Comparison of ENCODE assay signal across 21 cellular contexts in genomic region chr20:14764511-14765369, GRCh38.
DNase-seq lines count a peak whose midpoint lies in the region; ATAC-seq, FAIRE-seq and TF ChIP-seq lines count a peak whose summit lies in the region.
"Had no signal": no experiment of that assay in that cellular context is flagged by ENCODE, and none has a peak within 500 bp of the region (broad histone marks: within the 10 kb centered on the region; RNA-seq: fewer than 3 reads in every experiment).

No MANE protein-coding gene starts in this region.

- no peaks in the 10 kb centered on the region for H3F3A ChIP-seq in PC-3 (ENCODE audit: low read length, unreplicated experiment)

- CTCF ChIA-PET in PC-3 (lab: Charles Lee) = no interaction called here

- H3K4me1 ChIP-seq in PC-3 (ENCODE audit: insufficient read depth, low read length) (peaks cover 14% of the 10 kb centered on the region), left lung (no peaks in the 10 kb centered on the region), small intestine (ENCODE audit: control insufficient read depth in 2 of 2, insufficient read depth in 1 of 2, low read depth in 1 of 2, low read length in 1 of 2) (no peaks in the 10 kb centered on the region)
- H3K4me1 ChIP-seq: sigmoid colon, tibial artery had no signal

- peak overlapping the region; percentile 46 for H3K4me2 ChIP-seq in PC-3 (ENCODE audit: low read length)

- H3K4me3 ChIP-seq in PC-3 (ENCODE audit: low read length) (no peak overlapping the region), left lung (no peak overlapping the region), small intestine (ENCODE audit: low read depth in 1 of 2, low read length in 2 of 2) (no peak overlapping the region)
- H3K4me3 ChIP-seq: MG63, sigmoid colon, tibial artery had no signal

- no peaks in the 10 kb centered on the region for H4K20me1 ChIP-seq in PC-3 (ENCODE audit: low read length)

- peak overlapping the region; percentile 22 for H3K27ac ChIP-seq in PC-3 (ENCODE audit: low read length)
- peak overlapping the region; percentile 53 for H3K27ac ChIP-seq in left lung
- H3K27ac ChIP-seq in small intestine (ENCODE audit: low read depth in 1 of 2, low read length in 1 of 2) = no peak overlapping the region
- H3K27ac ChIP-seq: sigmoid colon, tibial artery had no signal

- 49 to 72% (median 65%) methylated on average over 6 of the region's 6 CpGs for WGBS in small intestine, 3 donors

- DNase-seq in HPDE6-E6E7 (ENCODE audit: extremely low spot score) = peak; percentile 31
- DNase-seq in PC-3 = peak; percentile 88
- DNase-seq in left lung = peak in 1 of 2 donors; percentile 66
- DNase-seq in small intestine = peak; percentile 37
- no peak for DNase-seq in NOMO-1 treated with DMSO at 0.1 percent for 48 hours (lab: John Stamatoyannopoulos, UW; ENCODE audit: unreplicated experiment)
- DNase-seq in activated T-cell treated with anti-CD3 and anti-CD28 coated beads, Interleukin-2, amount 50 U/mL, for 1 hour = no peak
- DNase-seq in glomerular visceral epithelial cell (ENCODE audit: extremely low spot score) = no peak
- no peak for DNase-seq in GOT3 (lab: John Stamatoyannopoulos, UW)
- DNase-seq: activated B cell treated with CpG ODN at 0.5 μM for 24 hours; activated CD4-positive, alpha-beta T cell treated with anti-CD3 and anti-CD28 coated beads, Interleukin-2, amount 50 U/mL, for 4 hours; anterior cingulate cortex; caudate nucleus; CD8-positive, alpha-beta T cell; MG63; NCI-H1417; NCI-H526; sigmoid colon; stimulated activated CD4-positive, alpha-beta T cell treated with anti-CD3 and anti-CD28 coated beads, Interleukin-15, amount 100 ng/mL, for 24 hours; T-helper 9 cell; tibial artery had no signal

- intact Hi-C loops in PC-3 (cut with micrococcal nuclease) (no loop called here), left lung (cut with DNase I) (no loop called here)

- POLR2A ChIA-PET in PC-3 (lab: Charles Lee; ENCODE audit: unreplicated experiment) = interaction anchor here (0.6 kb wide), 1 partner anchor 545 kb away, joined by 3 read pairs; no protein-coding TSS in a partner anchor

- peak; percentile 71 for ATAC-seq in PC-3
- peak; percentile 88 for ATAC-seq in left lung
- ATAC-seq: CD8-positive, alpha-beta T cell had no signal

- H3K36me3 ChIP-seq in PC-3 (ENCODE audit: low read depth, low read length) = no peaks in the 10 kb centered on the region
- H3K36me3 ChIP-seq in left lung = no peaks in the 10 kb centered on the region
- H3K36me3 ChIP-seq in small intestine (ENCODE audit: control insufficient read depth in 2 of 2, insufficient read depth in 2 of 2, low read length in 2 of 2) = no peaks in the 10 kb centered on the region
- H3K36me3 ChIP-seq: MG63, sigmoid colon, tibial artery had no signal

- no TSS peak for BruUV-seq in PC-3 (replicated peaks; lab: Mats Ljungman, UMichigan)

- no peak for FAIRE-seq in small intestine (lab: Jason Lieb, UNC)
- FAIRE-seq: G401.6 had no signal

- H3K9ac ChIP-seq in PC-3 (ENCODE audit: low read length) = no peak overlapping the region

- H3K27me3 ChIP-seq in PC-3 (ENCODE audit: low read length) (no peaks in the 10 kb centered on the region), left lung (no peaks in the 10 kb centered on the region), small intestine (ENCODE audit: control insufficient read depth in 2 of 2, insufficient read depth in 2 of 2, low read length in 2 of 2) (no peaks in the 10 kb centered on the region)
- H3K27me3 ChIP-seq: MG63, sigmoid colon, tibial artery had no signal

- H3K9me3 ChIP-seq in PC-3 (ENCODE audit: low read length) (no peaks in the 10 kb centered on the region), left lung (peaks cover 0 to 3% of the 10 kb centered on the region in 2 donors), small intestine (ENCODE audit: control insufficient read depth, low read depth) (no peaks in the 10 kb centered on the region)
- H3K9me3 ChIP-seq: MG63, sigmoid colon, tibial artery had no signal

- H2AFZ ChIP-seq in PC-3 (ENCODE audit: low read length) = no peak overlapping the region

- H3K79me2 ChIP-seq in PC-3 (ENCODE audit: low read length) = no peaks in the 10 kb centered on the region

- TF ChIP-seq CTCF in PC-3 (conservative IDR thresholded peaks at IDR 0.05; ENCODE audit: low read depth, low read length) (no peak), left lung (IDR thresholded peaks at IDR 0.05) (no peak)

- no peaks in the 10 kb centered on the region for H3K9me2 ChIP-seq in PC-3 (replicated peaks; ENCODE audit: low read length)

Comparison
In these comparisons a context has a peak if more than half of its experiments do, and no peak if none do; other contexts are left out.
1. DNase-seq: peak in HPDE6-E6E7 (single experiment), PC-3 (single experiment) and small intestine (single experiment); none in NOMO-1 treated with DMSO at 0.1 percent for 48 hours (single experiment), activated T-cell treated with anti-CD3 and anti-CD28 coated beads, Interleukin-2, amount 50 U/mL, for 1 hour (single experiment), glomerular visceral epithelial cell (single experiment) and GOT3 (single experiment).
2. H3K27ac ChIP-seq: peak in PC-3 (single experiment) and left lung (2 of 2); none in small intestine (0 of 2).